ENCODE assay signal across 1 cellular context in the genomic region with DNA sequence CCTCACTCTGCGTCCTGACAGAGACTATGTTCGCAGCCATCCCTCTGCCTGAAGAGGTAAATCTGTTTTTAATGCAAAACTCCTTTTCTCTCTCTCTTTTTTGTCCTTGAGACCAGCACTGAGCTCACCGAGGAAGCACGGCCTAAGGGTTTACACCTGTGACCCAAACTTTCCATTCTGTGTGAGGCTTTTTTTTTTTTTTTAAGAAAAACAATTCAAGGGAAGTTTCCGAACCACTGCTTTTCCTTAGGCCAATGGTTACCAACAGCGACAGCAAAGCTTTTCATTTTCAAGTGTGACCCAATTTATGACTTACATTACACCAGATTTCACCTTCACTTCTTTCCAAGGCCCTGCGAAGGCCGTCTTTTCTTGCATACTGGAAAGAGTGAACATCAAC.
A peak's percentile ranks its signal among the peaks of the same experiment; 100 is the strongest.
TF ChIP-seq lines count a peak whose summit lies in the region.

No MANE protein-coding gene starts in this region.

TF ChIP-seq in GM12878, 131 proteins besides CTCF, POLR2A, EP300 and RAD21:
- TF ChIP-seq ZNF384 (IDR thresholded peaks at IDR 0.05; ENCODE audit: borderline replicate concordance, low read depth, low read length) (peak; percentile 58), POU2F2 (IDR thresholded peaks at IDR 0.05; ENCODE audit: borderline replicate concordance, low read depth, low read length) (no peak)
